9 cellular contexts compared by ENCODE assay signal in genomic region chr9:88922091-88922490, GRCh38.
DNase-seq lines count a peak whose midpoint lies in the region; ATAC-seq and TF ChIP-seq lines count a peak whose summit lies in the region.
"Had no signal": no experiment of that assay in that cellular context is flagged by ENCODE, and none has a peak within 500 bp of the region (broad histone marks: within the 10 kb centered on the region; RNA-seq: fewer than 3 reads in every experiment).

No MANE protein-coding gene starts in this region.

- POLR2A ChIA-PET in naive thymus-derived CD4-positive, alpha-beta T cell (lab: Charles Lee), result interaction anchor here (0.6 to 1.5 kb wide), 3 partner anchors 11 to 905 kb away, joined by 3 to 4 read pairs (median 3); no protein-coding TSS in a partner anchor

- BruUV-seq in Calu3 (replicated peaks; lab: Mats Ljungman, UMichigan), result no TSS peak

- no peak for TF ChIP-seq POLR2A in stomach (IDR thresholded peaks at IDR 0.05)

- ATAC-seq in HG03520 (IDR thresholded peaks at IDR 0.05; ENCODE audit: unreplicated experiment), result peak; percentile 71
- peak; percentile 70 for ATAC-seq in naive thymus-derived CD4-positive, alpha-beta T cell

- TF ChIP-seq CTCF in GM12865 (IDR thresholded peaks at IDR 0.05; ENCODE audit: insufficient read depth, low read depth, low read length, missing control alignments), result no peak
- no peak for TF ChIP-seq CTCF in stomach (IDR thresholded peaks at IDR 0.05)
- no peak for TF ChIP-seq CTCF in Calu3 (IDR thresholded peaks at IDR 0.05; ENCODE audit: unreplicated experiment)

- 71 to 78% (median 75%) methylated on average over 10 of the region's 10 CpGs for WGBS in stomach, 5 donors

- peaks cover 0 to 8% (median 0%) of the 10 kb centered on the region in 3 experiments for H3K9me3 ChIP-seq in naive thymus-derived CD4-positive, alpha-beta T cell (ENCODE audit: control insufficient read depth in 2 of 3, low read length in 3 of 3)
- H3K9me3 ChIP-seq in stomach, result peaks cover 0 to 13% (median 6%) of the 10 kb centered on the region in 4 donors

- H3K9me3 Mint-ChIP-seq in naive thymus-derived CD4-positive, alpha-beta T cell, result peaks cover 0 to 18% (median 6%) of the 10 kb centered on the region in 11 donors
- H3K9me3 Mint-ChIP-seq in Calu3 (ENCODE audit: low read depth, unreplicated experiment), result peaks cover 2% of the 10 kb centered on the region

- H3K36me3 Mint-ChIP-seq in naive thymus-derived CD4-positive, alpha-beta T cell, result peaks cover 0 to 7% (median 5%) of the 10 kb centered on the region in 5 donors
- no peaks in the 10 kb centered on the region for H3K36me3 Mint-ChIP-seq in Calu3 (ENCODE audit: insufficient read depth, unreplicated experiment)

- peak overlapping the region; percentile 46 to 86 (median 76) for H3K4me3 Mint-ChIP-seq in naive thymus-derived CD4-positive, alpha-beta T cell
- no peak overlapping the region for H3K4me3 Mint-ChIP-seq in Calu3 (ENCODE audit: low read depth, unreplicated experiment)

- H3K4me1 ChIP-seq in naive thymus-derived CD4-positive, alpha-beta T cell (ENCODE audit: control insufficient read depth in 2 of 2, insufficient read depth in 2 of 2, low read length in 2 of 2), result peaks cover 28 to 39% of the 10 kb centered on the region in 2 donors
- no peaks in the 10 kb centered on the region for H3K4me1 ChIP-seq in stomach

- no peak overlapping the region for H3K27ac ChIP-seq in naive thymus-derived CD4-positive, alpha-beta T cell (ENCODE audit: low read depth, low read length)
- no peak overlapping the region for H3K27ac ChIP-seq in stomach

- no peaks in the 10 kb centered on the region for H3K27me3 ChIP-seq in naive thymus-derived CD4-positive, alpha-beta T cell (ENCODE audit: control insufficient read depth in 2 of 2, insufficient read depth in 2 of 2, low read length in 2 of 2)
- no peaks in the 10 kb centered on the region for H3K27me3 ChIP-seq in stomach

- H3K4me3 ChIP-seq in GM12865 (ENCODE audit: low read depth, low read length) (no peak overlapping the region), stomach (no peak overlapping the region)
- H3K4me3 ChIP-seq in naive thymus-derived CD4-positive, alpha-beta T cell (ENCODE audit: low read length), result peak overlapping the region; percentile 26

- H3K27ac Mint-ChIP-seq in naive thymus-derived CD4-positive, alpha-beta T cell, result peak overlapping the region in 8 of 9 donors; percentile 25 to 88 (median 60)
- no peak overlapping the region for H3K27ac Mint-ChIP-seq in Calu3 (ENCODE audit: unreplicated experiment)

- CTCF ChIA-PET in naive thymus-derived CD4-positive, alpha-beta T cell (lab: Charles Lee), result interaction anchor here (1.0 to 1.5 kb wide), 2 partner anchors 75 to 79 kb away, joined by 3 to 4 read pairs; no protein-coding TSS in a partner anchor
- CTCF ChIA-PET in Calu3 (lab: Charles Lee), result no interaction called here

- peaks cover 20 to 68% (median 55%) of the 10 kb centered on the region in 7 donors for H3K4me1 Mint-ChIP-seq in naive thymus-derived CD4-positive, alpha-beta T cell
- H3K4me1 Mint-ChIP-seq in Calu3 (ENCODE audit: low read depth, unreplicated experiment), result no peaks in the 10 kb centered on the region

- no peak for TF ChIP-seq EP300 in stomach (IDR thresholded peaks at IDR 0.05)

- intact Hi-C loops in naive thymus-derived CD4-positive, alpha-beta T cell (cut with micrococcal nuclease), result loop anchor here in 1 of 2 donors (1.0 to 5.0 kb wide), 5 partner anchors 40 to 397 kb away; partner anchors contain the start of gene SECISBP2
- intact Hi-C loops in stomach (cut with DNase I; ENCODE audit: low total_unique reads) (no loop called here), Calu3 (cut with micrococcal nuclease; ENCODE audit: unreplicated experiment) (no loop called here)

- peaks cover 0 to 31% (median 0%) of the 10 kb centered on the region in 5 donors for H3K27me3 Mint-ChIP-seq in naive thymus-derived CD4-positive, alpha-beta T cell
- H3K27me3 Mint-ChIP-seq in Calu3 (ENCODE audit: unreplicated experiment), result peaks cover 63% of the 10 kb centered on the region

- H3K36me3 ChIP-seq in naive thymus-derived CD4-positive, alpha-beta T cell (ENCODE audit: control insufficient read depth in 2 of 3, insufficient read depth in 3 of 3, low read length in 3 of 3), result no peaks in the 10 kb centered on the region
- H3K36me3 ChIP-seq in stomach, result no peaks in the 10 kb centered on the region

- peak; percentile 84 for DNase-seq in GM12865 (ENCODE audit: low read depth)
- peak; percentile 44 for DNase-seq in activated CD4-positive, alpha-beta T cell treated with anti-CD3 and anti-CD28 coated beads, Interleukin-2, amount 50 U/mL, for 1 hour
- peak in 7 of 9 donors; percentile 62 to 82 (median 75) for DNase-seq in naive thymus-derived CD4-positive, alpha-beta T cell
- no peak for DNase-seq in stomach
- DNase-seq in kidney tubule cell (ENCODE audit: low spot score), result no peak
- no peak for DNase-seq in Calu3
- DNase-seq in NCI-H1092 (lab: John Stamatoyannopoulos, UW), result no peak
- DNase-seq: SW 1271 had no signal

Comparison
In these comparisons a context has a peak if more than half of its experiments do, and no peak if none do; other contexts are left out.
1. DNase-seq: peak in GM12865 (single experiment), activated CD4-positive, alpha-beta T cell treated with anti-CD3 and anti-CD28 coated beads, Interleukin-2, amount 50 U/mL, for 1 hour (single experiment) and naive thymus-derived CD4-positive, alpha-beta T cell (7 of 9); none in stomach (single experiment), kidney tubule cell (single experiment), Calu3 (single experiment) and NCI-H1092 (single experiment).